Comparison of ENCODE assay signal across 24 cellular contexts in the genomic region with DNA sequence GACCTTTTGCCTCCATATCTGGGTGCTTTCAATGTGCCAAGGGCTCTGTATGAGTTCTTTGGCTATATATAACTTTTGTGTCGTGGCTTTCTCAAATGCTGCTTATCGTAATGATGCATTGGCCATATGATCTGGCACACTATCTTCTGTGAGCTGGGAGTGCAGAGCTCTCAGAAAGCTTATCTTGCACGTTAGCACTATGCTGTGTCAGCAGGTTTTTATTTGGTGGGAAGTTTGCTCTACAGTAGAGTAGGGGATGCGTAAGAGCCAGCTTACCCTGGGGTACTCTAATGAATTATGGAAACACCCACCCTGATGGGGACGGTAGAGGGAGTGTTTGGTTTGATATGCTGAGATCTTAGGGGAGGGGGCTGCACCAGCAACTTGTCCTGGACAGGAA.
"Had no signal": no experiment of that assay in that cellular context is flagged by ENCODE, and none has a peak within 500 bp of the region (broad histone marks: within the 10 kb centered on the region; RNA-seq: fewer than 3 reads in every experiment).

No MANE protein-coding gene starts in this region.

- H3K4me1 ChIP-seq: gastrocnemius medialis, lower lobe of right lung, psoas muscle, stomach, thyroid gland, vagina had no signal

- H3K9me3 ChIP-seq: lower lobe of right lung, thyroid gland had no signal

- H3K27me3 ChIP-seq: gastrocnemius medialis, stomach, thyroid gland, vagina had no signal

- DNase-seq: effector CD8-positive, alpha-beta T cell; endodermal cell; foreskin fibroblast; gastrocnemius medialis; head of caudate nucleus; left ventricle myocardium superior; lower lobe of right lung; naive thymus-derived CD8-positive, alpha-beta T cell; nephron progenitor cell; nucleus accumbens; posterior cingulate gyrus; psoas muscle; stimulated activated CD4-positive, alpha-beta T cell treated with anti-CD3 and anti-CD28 coated beads, Interleukin-2, amount 100 ng/mL, for 24 hours; stimulated activated CD4-positive, alpha-beta T cell treated with anti-CD3 and anti-CD28 coated beads, Interleukin-4, amount 100 ng/mL, for 24 hours; stimulated activated naive CD4-positive, alpha-beta T cell treated with Interleukin-2 at 50 U/mL for 16 hours; stomach; thyroid gland; trophoblast cell had no signal

- ATAC-seq: esophagus mucosa; gastrocnemius medialis; left ventricle myocardium superior; lower lobe of right lung; naive thymus-derived CD8-positive, alpha-beta T cell; psoas muscle; sciatic nerve; stimulated activated effector memory CD8-positive, alpha-beta T cell treated with anti-CD3 and anti-CD28 coated beads, Interleukin-12 subunit alpha, Interleukin-12 subunit beta, amount 100 ng/mL, for 72 hours had no signal

- H3K27ac ChIP-seq: epithelial cell of prostate, gastrocnemius medialis, lower lobe of right lung, psoas muscle, stomach, thyroid gland, vagina had no signal

- H3K36me3 ChIP-seq: gastrocnemius medialis, lower lobe of right lung, stomach, thyroid gland, vagina had no signal

- FAIRE-seq: keratinocyte had no signal

- H3K4me3 ChIP-seq: gastrocnemius medialis, lower lobe of right lung, psoas muscle, stomach, thyroid gland, vagina had no signal
